ENCODE assay signal across 10 cellular contexts in the genomic region with DNA sequence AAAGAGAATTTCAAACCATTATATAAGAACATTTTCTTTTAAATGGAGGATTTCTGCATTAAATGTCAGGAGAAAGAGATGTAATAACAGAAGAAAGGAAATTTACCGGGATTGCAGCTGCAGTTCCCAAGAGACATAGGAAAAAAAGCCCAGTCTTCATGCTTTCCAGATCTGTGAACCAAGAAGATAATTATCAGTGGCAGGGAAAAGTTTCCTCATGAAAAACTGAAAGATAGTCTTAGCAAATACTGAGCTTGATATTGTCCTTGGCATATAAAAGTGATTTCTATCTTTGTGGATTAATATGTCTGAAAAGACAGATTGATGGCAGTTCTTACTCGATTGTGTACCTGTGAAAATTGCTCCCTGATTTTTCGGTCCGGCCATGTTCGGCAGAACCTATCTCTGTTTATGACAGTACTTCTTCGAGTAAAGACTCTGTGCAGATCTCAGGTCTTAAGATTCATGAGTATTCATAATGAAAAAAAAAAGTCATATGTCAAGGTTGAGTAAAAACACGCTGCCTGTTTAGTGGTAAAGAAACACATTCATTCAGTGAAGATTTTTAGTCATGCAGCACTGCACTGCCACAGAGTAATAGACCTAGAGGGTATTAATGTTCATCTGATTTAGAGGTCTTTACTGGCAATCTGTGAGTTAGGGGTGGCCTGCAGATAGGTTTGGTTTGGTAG. TPM values are rescaled to one million over a fixed set of nuclear protein-coding genes. Genes with fewer than 3 reads are reported as not detected.
A peak's percentile ranks its signal among the peaks of the same experiment; 100 is the strongest.
DNase-seq lines count a peak whose midpoint lies in the region; ATAC-seq and TF ChIP-seq lines count a peak whose summit lies in the region.
"Had no signal": no experiment of that assay in that cellular context is flagged by ENCODE, and none has a peak within 500 bp of the region (broad histone marks: within the 10 kb centered on the region; RNA-seq: fewer than 3 reads in every experiment).

No MANE protein-coding gene starts in this region.

- DNase-seq in fibroblast of the aortic adventitia (ENCODE audit: low read depth) (peak; percentile 19), NCI-H2227 treated with DMSO at 0.1 percent for 48 hours (lab: John Stamatoyannopoulos, UW) (no peak), NCI-H446 (lab: John Stamatoyannopoulos, UW) (no peak), superior temporal gyrus (ENCODE audit: extremely low spot score) (no peak), NCI-H1436 (lab: John Stamatoyannopoulos, UW) (no peak)

- no peak for TF ChIP-seq CTCF in fibroblast of the aortic adventitia (IDR thresholded peaks at IDR 0.05; ENCODE audit: insufficient read depth, low read length)

- H3K4me3 ChIP-seq in fibroblast of the aortic adventitia (ENCODE audit: low read depth, low read length) = no peak overlapping the region
- H3K4me3 ChIP-seq: lung had no signal

- ATAC-seq in GM18511 (IDR thresholded peaks at IDR 0.05; ENCODE audit: unreplicated experiment) (peak; percentile 75), GM19468 (IDR thresholded peaks at IDR 0.05; ENCODE audit: extremely low read depth, unreplicated experiment) (peak; percentile 51), HG03097 (IDR thresholded peaks at IDR 0.05; ENCODE audit: low FRiP score, unreplicated experiment) (peak; percentile 70)

RNA-seq across cellular contexts. Expression of a gene that starts 29.6 kb away (rescaled TPM):
- not detected in 2 replicates for total RNA-seq in fibroblast of the aortic adventitia (ENCODE audit: low replicate concordance)
- total RNA-seq: activated CD8-positive, alpha-beta memory T cell treated with anti-CD3 and anti-CD28 coated beads for 36 hours had no signal
